Comparison of ENCODE assay signal across 28 cellular contexts in the genomic region with DNA sequence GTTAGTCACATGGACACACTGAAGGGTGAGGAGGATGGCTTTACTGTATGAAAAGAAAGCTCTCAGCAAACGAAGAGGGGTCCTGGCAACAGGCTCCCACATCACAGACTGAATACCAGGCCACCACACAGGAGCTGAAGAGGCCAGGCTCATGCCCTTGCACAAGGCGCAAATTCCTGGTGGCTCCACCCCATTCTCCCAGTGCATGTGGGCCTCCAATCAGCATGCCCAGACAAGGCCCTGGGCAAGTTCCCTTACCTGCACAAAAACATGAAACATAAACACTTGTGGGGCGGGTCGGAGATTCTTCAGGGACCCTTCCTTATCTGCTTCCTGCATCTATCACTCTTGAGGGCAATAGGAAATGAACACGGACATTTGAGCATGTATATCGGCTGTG.
"Had no signal": no experiment of that assay in that cellular context is flagged by ENCODE, and none has a peak within 500 bp of the region (broad histone marks: within the 10 kb centered on the region; RNA-seq: fewer than 3 reads in every experiment).

No MANE protein-coding gene starts in this region.

- H3K36me3 Mint-ChIP-seq: activated naive CD4-positive, alpha-beta T cell treated with anti-CD3 and anti-CD28 coated beads, Interleukin-2, amount 50 U/mL, for 24 hours; naive thymus-derived CD4-positive, alpha-beta T cell had no signal

- H3K9me3 Mint-ChIP-seq: activated CD4-positive, alpha-beta T cell treated with anti-CD3 and anti-CD28 coated beads, Interleukin-2, amount 10 ng/mL, durations not matched to agents 7 days and 5 days; activated naive CD4-positive, alpha-beta T cell treated with anti-CD3 and anti-CD28 coated beads, Interleukin-2, amount 50 U/mL, for 24 hours; dendritic cell treated with granulocyte-macrophage colony-stimulating factor and Interleukin-4, amounts not matched to agents 40 ng/mL and 50 ng/mL, for 4 days had no signal

- H3K4me3 ChIP-seq: body of pancreas, lower lobe of right lung, pancreas, psoas muscle, right atrium auricular region, spleen, tibial artery had no signal

- H3K4me3 Mint-ChIP-seq: activated CD4-positive, alpha-beta T cell treated with anti-CD3 and anti-CD28 coated beads, Interleukin-2, amount 10 ng/mL, durations not matched to agents 7 days and 5 days; activated CD8-positive, alpha-beta T cell treated with anti-CD3 and anti-CD28 coated beads for 36 hours; activated naive CD4-positive, alpha-beta T cell treated with anti-CD3 and anti-CD28 coated beads, Interleukin-2, amount 50 U/mL, for 24 hours; dendritic cell treated with granulocyte-macrophage colony-stimulating factor and Interleukin-4, amounts not matched to agents 40 ng/mL and 50 ng/mL, for 4 days; naive thymus-derived CD4-positive, alpha-beta T cell; stimulated activated naive CD8-positive, alpha-beta T cell treated with anti-CD3 and anti-CD28 coated beads, Interleukin-15, Interleukin-2, amounts not matched to agents 100 ng/mL and 50 ng/mL, for 24 hours; T-helper 17 cell had no signal

- H3K4me1 ChIP-seq: body of pancreas, lower lobe of right lung, pancreas, psoas muscle, right atrium auricular region, spleen, tibial artery had no signal

- H3K27ac Mint-ChIP-seq: activated CD4-positive, alpha-beta T cell treated with anti-CD3 and anti-CD28 coated beads, Interleukin-2, amount 10 ng/mL, durations not matched to agents 7 days and 5 days; activated CD8-positive, alpha-beta T cell treated with anti-CD3 and anti-CD28 coated beads for 36 hours; activated naive CD4-positive, alpha-beta T cell treated with anti-CD3 and anti-CD28 coated beads, Interleukin-2, amount 50 U/mL, for 24 hours; dendritic cell treated with granulocyte-macrophage colony-stimulating factor and Interleukin-4, amounts not matched to agents 40 ng/mL and 50 ng/mL, for 4 days; naive thymus-derived CD4-positive, alpha-beta T cell; stimulated activated naive CD8-positive, alpha-beta T cell treated with anti-CD3 and anti-CD28 coated beads, Interleukin-15, Interleukin-2, amounts not matched to agents 100 ng/mL and 50 ng/mL, for 24 hours; T-helper 17 cell had no signal

- DNase-seq: activated CD4-positive, alpha-beta T cell treated with anti-CD3 and anti-CD28 coated beads, Interleukin-2, amount 10 ng/mL, durations not matched to agents 7 days and 5 days; activated CD4-positive, CD25-positive, alpha-beta regulatory T cell treated with anti-CD3 and anti-CD28 coated beads, Interleukin-2, amount 50 U/mL, for 72 hours; activated CD8-positive, alpha-beta T cell treated with anti-CD3 and anti-CD28 coated beads for 36 hours; activated gamma-delta T cell treated with Interleukin-2 at 50 U/mL for 16 hours; anterior cingulate cortex; body of pancreas; effector CD4-positive, alpha-beta T cell; glutamatergic neuron; hippocampal formation; lower lobe of right lung; naive thymus-derived CD4-positive, alpha-beta T cell; pancreas; psoas muscle; spleen; stimulated activated CD4-positive, alpha-beta T cell treated with anti-CD3 and anti-CD28 coated beads, Interleukin-4, amount 100 ng/mL, for 4 hours; substantia nigra; SW 1271; T-helper 17 cell; tibial artery had no signal

- FAIRE-seq: frontal cortex, islet of Langerhans, pancreas had no signal

- H3K36me3 ChIP-seq: lower lobe of right lung, pancreas, right atrium auricular region, spleen, tibial artery had no signal

- H3K27me3 Mint-ChIP-seq: activated CD4-positive, alpha-beta T cell treated with anti-CD3 and anti-CD28 coated beads, Interleukin-2, amount 10 ng/mL, durations not matched to agents 7 days and 5 days; activated CD8-positive, alpha-beta T cell treated with anti-CD3 and anti-CD28 coated beads for 36 hours; activated naive CD4-positive, alpha-beta T cell treated with anti-CD3 and anti-CD28 coated beads, Interleukin-2, amount 50 U/mL, for 24 hours; dendritic cell treated with granulocyte-macrophage colony-stimulating factor and Interleukin-4, amounts not matched to agents 40 ng/mL and 50 ng/mL, for 4 days; naive thymus-derived CD4-positive, alpha-beta T cell; stimulated activated naive CD8-positive, alpha-beta T cell treated with anti-CD3 and anti-CD28 coated beads, Interleukin-15, Interleukin-2, amounts not matched to agents 100 ng/mL and 50 ng/mL, for 24 hours; T-helper 17 cell had no signal

- H3K9me3 ChIP-seq: body of pancreas, lower lobe of right lung, pancreas, psoas muscle, right atrium auricular region, tibial artery had no signal

- ATAC-seq: activated CD8-positive, alpha-beta T cell treated with anti-CD3 and anti-CD28 coated beads for 36 hours; body of pancreas; esophagus mucosa; left lobe of liver; lower lobe of right lung; naive thymus-derived CD4-positive, alpha-beta T cell; pancreas; psoas muscle; T-helper 17 cell had no signal

- H3K27me3 ChIP-seq: body of pancreas, pancreas, right atrium auricular region, spleen, tibial artery had no signal

- H3K27ac ChIP-seq: body of pancreas, lower lobe of right lung, pancreas, psoas muscle, right atrium auricular region, spleen, tibial artery, VCaP had no signal

- H3K4me1 Mint-ChIP-seq: activated CD4-positive, alpha-beta T cell treated with anti-CD3 and anti-CD28 coated beads, Interleukin-2, amount 10 ng/mL, durations not matched to agents 7 days and 5 days; activated naive CD4-positive, alpha-beta T cell treated with anti-CD3 and anti-CD28 coated beads, Interleukin-2, amount 50 U/mL, for 24 hours; naive thymus-derived CD4-positive, alpha-beta T cell; T-helper 17 cell had no signal
